Comparison of ENCODE assay signal across 7 cellular contexts in genomic region chr18:63518178-63519012, GRCh38. TPM values are rescaled to one million over a fixed set of nuclear protein-coding genes. Genes with fewer than 3 reads are reported as not detected.
DNase-seq lines count a peak whose midpoint lies in the region; ATAC-seq, FAIRE-seq and TF ChIP-seq lines count a peak whose summit lies in the region.

No MANE protein-coding gene starts in this region.

- no peaks in the 10 kb centered on the region for H3K36me3 ChIP-seq in SJSA1
- H3K36me3 ChIP-seq in heart left ventricle: no peaks in the 10 kb centered on the region

- H3K4me3 ChIP-seq in SJSA1: no peak overlapping the region
- no peak overlapping the region for H3K4me3 ChIP-seq in heart left ventricle

- H3K27ac ChIP-seq in SJSA1 (no peak overlapping the region), heart left ventricle (no peak overlapping the region)

- no peaks in the 10 kb centered on the region for H3K4me1 ChIP-seq in SJSA1 (replicated peaks)
- no peaks in the 10 kb centered on the region for H3K4me1 ChIP-seq in heart left ventricle

- no peaks in the 10 kb centered on the region for H3K9me3 ChIP-seq in SJSA1 (replicated peaks)
- H3K9me3 ChIP-seq in heart left ventricle: no peaks in the 10 kb centered on the region

- TF ChIP-seq POLR2A in GM12891 (IDR thresholded peaks at IDR 0.05; ENCODE audit: low read depth, low read length) (no peak), heart left ventricle (IDR thresholded peaks at IDR 0.05) (no peak)

- ATAC-seq in HG02623 (IDR thresholded peaks at IDR 0.05; ENCODE audit: unreplicated experiment) (peak; percentile 89), heart left ventricle (peak in 3 of 4 donors; percentile 77 to 81 (median 81))

- 31 to 34% (median 32%) methylated on average over 16 of the region's 16 CpGs for WGBS in heart left ventricle, 4 donors

- peak; percentile 95 for FAIRE-seq in GM12891 (lab: Jason Lieb, UNC)

- peak; percentile 55 to 86 (median 76) for TF ChIP-seq CTCF in heart left ventricle (IDR thresholded peaks at IDR 0.05)

- H3K27me3 ChIP-seq in SJSA1 (replicated peaks) (no peaks in the 10 kb centered on the region; the same call in none of the 2 replicates), heart left ventricle (peaks cover 0 to 14% (median 0%) of the 10 kb centered on the region in 9 donors)

- intact Hi-C loops in heart left ventricle (cut with DNase I): loop anchor here (1.0 to 10.0 kb wide), 17 partner anchors 58 to 476 kb away; partner anchors contain the start of gene SERPINB8 (in 1 of the 10)

- no peak for DNase-seq in GM12891 (ENCODE audit: insufficient read length, low spot score)
- peak; percentile 61 for DNase-seq in NCI-H1048 (lab: John Stamatoyannopoulos, UW)
- DNase-seq in SJSA1 (ENCODE audit: low read depth in 1 of 2, low spot score in 2 of 2): peak; percentile 50 to 59
- DNase-seq in activated naive CD4-positive, alpha-beta T cell treated with anti-CD3 and anti-CD28 coated beads, Interleukin-2, amount 50 U/mL, for 16 hours: peak; percentile 37
- peak in 4 of 5 donors; percentile 36 to 51 (median 42) for DNase-seq in heart left ventricle
- DNase-seq in putamen (ENCODE audit: low spot score): peak; percentile 69

TF ChIP-seq in GM12891, 5 proteins besides CTCF, POLR2A, EP300 and RAD21:
- TF ChIP-seq POU2F2 (IDR thresholded peaks at IDR 0.05; ENCODE audit: low read depth, low read length) (no peak), SPI1 (IDR thresholded peaks at IDR 0.05; ENCODE audit: low read depth, low read length) (no peak), PAX5 (IDR thresholded peaks at IDR 0.05; ENCODE audit: insufficient read depth, low read length, severe bottlenecking) (no peak), POLR2AphosphoS5 (IDR thresholded peaks at IDR 0.05; ENCODE audit: low read depth, low read length) (no peak)
TF ChIP-seq in GM12891: peak in this region for 0.

RNA-seq across cellular contexts. Expression of gene SERPINB12, which starts 23.8 kb away (rescaled TPM):
- polyA plus RNA-seq in GM12891 (2012; ENCODE audit: low read depth, missing spikeins): not detected
- not detected in 2 replicates for total RNA-seq in SJSA1 (2014; rRNA removed; shearing (Covaris generic))
- not detected for total RNA-seq in heart left ventricle
- not detected for polyA plus RNA-seq in heart left ventricle

RNA-seq across cellular contexts. Expression of gene SERPINB5, which starts 41.6 kb away (rescaled TPM):
- 0.04 TPM for polyA plus RNA-seq in GM12891 (2012; ENCODE audit: low read depth, missing spikeins)
- not detected in 2 replicates for total RNA-seq in SJSA1 (2014; rRNA removed; shearing (Covaris generic))
- not detected for total RNA-seq in heart left ventricle
- not detected for polyA plus RNA-seq in heart left ventricle
